In genomic region chr6:56875523-56875922, GRCh38 we compare ENCODE assay signal across 31 cellular contexts.
"Had no signal": no experiment of that assay in that cellular context is flagged by ENCODE, and none has a peak within 500 bp of the region (broad histone marks: within the 10 kb centered on the region; RNA-seq: fewer than 3 reads in every experiment).

No MANE protein-coding gene starts in this region.

- H3K9me3 Mint-ChIP-seq: naive thymus-derived CD8-positive, alpha-beta T cell; nephron; stimulated activated memory B cell treated with anti-CD40 and anti-IgM and Interleukin-4, amounts not matched to agents 10 μg/mL and 1 μg/mL and 100 μg/mL, for 72 hours; stimulated activated naive CD8-positive, alpha-beta T cell treated with anti-CD3 and anti-CD28 coated beads, Interleukin-15, amount 100 ng/mL, for 72 hours; type B pancreatic cell had no signal

- H3K27me3 Mint-ChIP-seq: type B pancreatic cell had no signal

- DNase-seq: hippocampal formation; kidney glomerular epithelial cell; left cardiac atrium; left lung; lower lobe of right lung; mammary epithelial cell; mesendoderm; naive thymus-derived CD8-positive, alpha-beta T cell; nucleus accumbens; pancreas; posterior cingulate gyrus; retina; right cardiac atrium; sigmoid colon; spleen; stimulated activated CD4-positive, alpha-beta T cell treated with anti-CD3 and anti-CD28 coated beads, Interleukin-2, amount 100 ng/mL, for 48 hours; stimulated activated CD4-positive, alpha-beta T cell treated with anti-CD3 and anti-CD28 coated beads, Interleukin-4, amount 100 ng/mL, for 4 hours; stimulated activated CD8-positive, alpha-beta memory T cell treated with anti-CD3 and anti-CD28 coated beads, Interleukin-4, amount 100 ng/mL, for 48 hours; stimulated activated naive CD4-positive, alpha-beta T cell treated with Interleukin-2 at 50 U/mL for 16 hours; stimulated activated naive CD8-positive, alpha-beta T cell treated with anti-CD3 and anti-CD28 coated beads, Interleukin-15, amount 100 ng/mL, for 72 hours; substantia nigra; uterus had no signal

- H3K4me1 Mint-ChIP-seq: mesothelial cell of epicardium; naive thymus-derived CD8-positive, alpha-beta T cell; nephron; neural crest cell; stimulated activated memory B cell treated with anti-CD40 and anti-IgM and Interleukin-4, amounts not matched to agents 10 μg/mL and 1 μg/mL and 100 μg/mL, for 72 hours; stimulated activated naive CD8-positive, alpha-beta T cell treated with anti-CD3 and anti-CD28 coated beads, Interleukin-15, amount 100 ng/mL, for 72 hours had no signal

- H3K27ac Mint-ChIP-seq: mesothelial cell of epicardium; naive thymus-derived CD8-positive, alpha-beta T cell; stimulated activated memory B cell treated with anti-CD40 and anti-IgM and Interleukin-4, amounts not matched to agents 10 μg/mL and 1 μg/mL and 100 μg/mL, for 72 hours; stimulated activated naive CD8-positive, alpha-beta T cell treated with anti-CD3 and anti-CD28 coated beads, Interleukin-15, amount 100 ng/mL, for 72 hours; type B pancreatic cell had no signal

- H3K4me1 ChIP-seq: left lung, lower lobe of right lung, pancreas, prostate gland, sigmoid colon, spleen, tibial nerve, uterus had no signal

- H3K4me3 Mint-ChIP-seq: mesothelial cell of epicardium; naive thymus-derived CD8-positive, alpha-beta T cell; nephron; neural crest cell; stimulated activated memory B cell treated with anti-CD40 and anti-IgM and Interleukin-4, amounts not matched to agents 10 μg/mL and 1 μg/mL and 100 μg/mL, for 72 hours; stimulated activated naive CD8-positive, alpha-beta T cell treated with anti-CD3 and anti-CD28 coated beads, Interleukin-15, amount 100 ng/mL, for 72 hours; type B pancreatic cell had no signal

- ATAC-seq: left cardiac atrium; left lung; lower lobe of right lung; naive thymus-derived CD8-positive, alpha-beta T cell; pancreas; right cardiac atrium; stimulated activated memory B cell treated with anti-CD40 and anti-IgM and Interleukin-4, amounts not matched to agents 10 μg/mL and 1 μg/mL and 100 μg/mL, for 72 hours; stimulated activated naive CD8-positive, alpha-beta T cell treated with anti-CD3 and anti-CD28 coated beads, Interleukin-15, amount 100 ng/mL, for 72 hours had no signal

- H3K36me3 ChIP-seq: left lung, lower lobe of right lung, pancreas, prostate gland, sigmoid colon, spleen, tibial nerve, uterus had no signal

- H3K9me3 ChIP-seq: left lung, lower lobe of right lung, pancreas, prostate gland, spleen, tibial nerve, uterus had no signal

- H3K4me3 ChIP-seq: left lung, lower lobe of right lung, pancreas, prostate gland, sigmoid colon, spleen, tibial nerve, uterus had no signal

- FAIRE-seq: keratinocyte, pancreas, small intestine had no signal

- H3K27me3 ChIP-seq: left lung, pancreas, sigmoid colon, spleen, tibial nerve, uterus had no signal

- H3K27ac ChIP-seq: left lung, lower lobe of right lung, pancreas, prostate gland, sigmoid colon, spleen, tibial nerve, uterus had no signal

- H3K36me3 Mint-ChIP-seq: naive thymus-derived CD8-positive, alpha-beta T cell; stimulated activated memory B cell treated with anti-CD40 and anti-IgM and Interleukin-4, amounts not matched to agents 10 μg/mL and 1 μg/mL and 100 μg/mL, for 72 hours; type B pancreatic cell had no signal
